8 cellular contexts compared by ENCODE assay signal in the genomic region with DNA sequence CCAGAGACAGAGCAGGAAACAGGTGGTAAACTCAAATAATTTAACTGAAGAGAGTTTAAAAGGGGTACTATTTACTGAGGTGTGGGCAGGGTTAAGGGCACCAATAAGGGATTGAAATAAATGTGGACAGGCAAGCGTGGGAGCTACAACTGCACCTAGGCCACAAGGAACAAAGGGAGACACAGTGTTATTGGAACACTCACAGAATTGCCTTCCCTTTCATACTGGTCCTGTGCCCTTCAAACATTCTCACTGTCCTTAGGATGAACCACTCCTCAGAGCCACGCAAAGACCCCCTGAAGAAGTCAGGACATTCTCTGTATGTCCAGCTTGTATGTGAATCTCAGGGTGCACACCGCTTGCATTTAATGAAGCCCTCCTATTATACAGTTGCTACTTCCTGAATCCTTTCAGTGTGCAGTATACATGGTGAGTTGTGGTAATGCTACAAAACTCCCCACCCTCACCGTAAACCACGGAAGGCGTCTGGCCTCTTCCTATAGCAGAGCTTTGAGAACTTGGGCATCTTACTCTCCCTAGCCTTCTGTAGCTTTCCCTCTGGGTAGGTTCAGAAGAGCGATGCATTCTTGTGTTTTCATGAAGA. TPM values are rescaled to one million over a fixed set of nuclear protein-coding genes. Genes with fewer than 3 reads are reported as not detected.
A peak's percentile ranks its signal among the peaks of the same experiment; 100 is the strongest.
DNase-seq lines count a peak whose midpoint lies in the region; ATAC-seq, FAIRE-seq and TF ChIP-seq lines count a peak whose summit lies in the region.

No MANE protein-coding gene starts in this region.

- H3K36me3 ChIP-seq in bronchial epithelial cell (ENCODE audit: control insufficient read depth, insufficient read depth, low read length) (no peaks in the 10 kb centered on the region), BE2C (no peaks in the 10 kb centered on the region)

- H3K27me3 ChIP-seq in bronchial epithelial cell (ENCODE audit: control insufficient read depth, insufficient read depth, low read length) (no peaks in the 10 kb centered on the region), BE2C (no peaks in the 10 kb centered on the region)

- DNase-seq in GM18507 (ENCODE audit: extremely low spot score, insufficient read length, low read depth) (no peak), T-helper 1 cell (peak; percentile 30 to 87 (median 61)), bronchial epithelial cell (ENCODE audit: low read depth) (no peak), omental fat pad (ENCODE audit: low spot score) (no peak), foreskin melanocyte (no peak), BE2C (no peak)
- peak; percentile 73 for DNase-seq in stimulated activated CD8-positive, alpha-beta memory T cell treated with anti-CD3 and anti-CD28 coated beads, Interleukin-4, amount 100 ng/mL, for 48 hours

- ATAC-seq in HG02840 (IDR thresholded peaks at IDR 0.05; ENCODE audit: low FRiP score, unreplicated experiment) (peak; percentile 90), omental fat pad (ENCODE audit: low FRiP score) (no peak)

- H3K4me3 ChIP-seq in bronchial epithelial cell (ENCODE audit: low read depth, low read length) (no peak overlapping the region), BE2C (ENCODE audit: low read depth, low read length) (no peak overlapping the region)

- TF ChIP-seq CTCF in bronchial epithelial cell (IDR thresholded peaks at IDR 0.05; ENCODE audit: insufficient read depth, low read length, severe bottlenecking) (no peak), omental fat pad (IDR thresholded peaks at IDR 0.05) (no peak), BE2C (IDR thresholded peaks at IDR 0.05; ENCODE audit: low read depth, low read length) (no peak)

- no peaks in the 10 kb centered on the region for H3K9me3 ChIP-seq in BE2C

- FAIRE-seq in GM18507 (lab: Jason Lieb, UNC): peak; percentile 75
- FAIRE-seq in bronchial epithelial cell (lab: Jason Lieb, UNC): peak; percentile 52

- no peaks in the 10 kb centered on the region for H3K4me1 ChIP-seq in BE2C

RNA-seq across cellular contexts. Expression of a gene that starts 9.6 kb away (rescaled TPM):
- total RNA-seq in bronchial epithelial cell (24.7 and 29.4 TPM in 2 replicates), omental fat pad (10 to 100 TPM; 17.1 to 20.5 (median 18.7) TPM)
- polyA plus RNA-seq in BE2C (2012; ENCODE audit: insufficient read depth, insufficient read length, low read depth): 46.2 TPM

RNA-seq across cellular contexts. Expression of a gene that starts 33.8 kb away (rescaled TPM):
- 15.0 and 16.3 TPM in 2 replicates for total RNA-seq in bronchial epithelial cell
- 10 to 100 TPM; 21.3 to 41.6 (median 31.5) TPM for total RNA-seq in omental fat pad
- polyA plus RNA-seq in BE2C (2012; ENCODE audit: insufficient read depth, insufficient read length, low read depth): 2.7 TPM

Comparison
In these comparisons a context has a peak if more than half of its experiments do, and no peak if none do; other contexts are left out.
1. DNase-seq: peak in T-helper 1 cell (5 of 5) and stimulated activated CD8-positive, alpha-beta memory T cell treated with anti-CD3 and anti-CD28 coated beads, Interleukin-4, amount 100 ng/mL, for 48 hours (single experiment); none in GM18507 (single experiment), bronchial epithelial cell (single experiment), omental fat pad (single experiment), foreskin melanocyte (single experiment) and BE2C (single experiment).